In genomic region chr1:205669341-205670142, GRCh38 we compare ENCODE assay signal across 10 cellular contexts. TPM values are rescaled to one million over a fixed set of nuclear protein-coding genes. Genes with fewer than 3 reads are reported as not detected.
A peak's percentile ranks its signal among the peaks of the same experiment; 100 is the strongest.
DNase-seq lines count a peak whose midpoint lies in the region; ATAC-seq lines count a peak whose summit lies in the region.
"Had no signal": no experiment of that assay in that cellular context is flagged by ENCODE, and none has a peak within 500 bp of the region (broad histone marks: within the 10 kb centered on the region; RNA-seq: fewer than 3 reads in every experiment).

No MANE protein-coding gene starts in this region.

- ATAC-seq in GM18511 (IDR thresholded peaks at IDR 0.05; ENCODE audit: unreplicated experiment) (peak; percentile 48), HG02938 (IDR thresholded peaks at IDR 0.05; ENCODE audit: unreplicated experiment) (peak; percentile 38)

- H3K27me3 ChIP-seq in SJCRH30 = no peaks in the 10 kb centered on the region
- H3K27me3 ChIP-seq: SJSA1 had no signal

- no peaks in the 10 kb centered on the region for H3K9me3 ChIP-seq in SJCRH30 (replicated peaks)
- H3K9me3 ChIP-seq: SJSA1 had no signal

- no peak overlapping the region for H3K4me3 ChIP-seq in SJCRH30
- H3K4me3 ChIP-seq: SJSA1 had no signal

- no peaks in the 10 kb centered on the region for H3K36me3 ChIP-seq in SJCRH30
- H3K36me3 ChIP-seq: SJSA1 had no signal

- intact Hi-C loops in posterior cingulate gyrus (cut with DNase I) = no loop called here

- peak; percentile 59 for DNase-seq in ecto neural progenitor cell (ENCODE audit: low spot score)
- DNase-seq in posterior cingulate gyrus = peak in 6 of 10 donors; percentile 8 to 94 (median 52)
- DNase-seq in NCI-H446 (lab: John Stamatoyannopoulos, UW) = no peak
- no peak for DNase-seq in central memory CD4-positive, alpha-beta T cell
- DNase-seq in activated T-cell treated with anti-CD3 and anti-CD28 coated beads, Interleukin-2, amount 50 U/mL, for 48 hours = no peak
- no peak for DNase-seq in SJCRH30
- DNase-seq: activated naive CD4-positive, alpha-beta T cell treated with Interleukin-2 at 50 U/mL for 16 hours had no signal

- H3K4me1 ChIP-seq in SJCRH30 = peaks cover 34% of the 10 kb centered on the region

- no peak overlapping the region; the same call in 1 of the 2 replicates for H3K27ac ChIP-seq in SJCRH30
- H3K27ac ChIP-seq: SJSA1 had no signal

RNA-seq across cellular contexts. Expression of gene SLC45A3, which starts 10.8 kb away (rescaled TPM):
- 11.7 and 11.8 TPM in 2 replicates for total RNA-seq in SJCRH30 (2014; rRNA removed; shearing (Covaris generic))

RNA-seq across cellular contexts. Expression of gene ELK4, which starts 37.7 kb away (rescaled TPM):
- total RNA-seq in SJCRH30 (2014; rRNA removed; shearing (Covaris generic)) = 26.3 and 32.4 TPM in 2 replicates

Comparison
In these comparisons a context has a peak if more than half of its experiments do, and no peak if none do; other contexts are left out.
1. DNase-seq: peak in ecto neural progenitor cell (single experiment) and posterior cingulate gyrus (6 of 10); none in NCI-H446 (0 of 2), central memory CD4-positive, alpha-beta T cell (single experiment), activated T-cell treated with anti-CD3 and anti-CD28 coated beads, Interleukin-2, amount 50 U/mL, for 48 hours (0 of 2) and SJCRH30 (0 of 2).